ENCODE assay signal across 21 cellular contexts in genomic region chr17:82765357-82765756, GRCh38.
"Had no signal": no experiment of that assay in that cellular context is flagged by ENCODE, and none has a peak within 500 bp of the region (broad histone marks: within the 10 kb centered on the region; RNA-seq: fewer than 3 reads in every experiment).

No MANE protein-coding gene starts in this region.

- H3K4me1 Mint-ChIP-seq: activated CD8-positive, alpha-beta memory T cell treated with anti-CD3 and anti-CD28 coated beads, Interleukin-2, amount 10 ng/mL, durations not matched to agents 7 days and 5 days; central memory CD8-positive, alpha-beta T cell; natural killer cell had no signal

- ATAC-seq: activated CD4-positive, alpha-beta T cell treated with anti-CD3 and anti-CD28 coated beads for 36 hours; activated CD8-positive, alpha-beta memory T cell treated with anti-CD3 and anti-CD28 coated beads, Interleukin-2, amount 10 ng/mL, durations not matched to agents 7 days and 5 days; esophagus mucosa; gastroesophageal sphincter; natural killer cell had no signal

- DNase-seq: activated CD4-positive, alpha-beta T cell treated with anti-CD3 and anti-CD28 coated beads for 36 hours; activated CD4-positive, alpha-beta T cell treated with anti-CD3 and anti-CD28 coated beads, Interleukin-2, amount 50 U/mL, for 48 hours; activated CD8-positive, alpha-beta memory T cell treated with anti-CD3 and anti-CD28 coated beads, Interleukin-2, amount 10 ng/mL, durations not matched to agents 7 days and 5 days; activated naive CD4-positive, alpha-beta T cell treated with Interleukin-2 at 50 U/mL for 16 hours; activated naive CD8-positive, alpha-beta T cell treated with anti-CD3 and anti-CD28 coated beads, Interleukin-2, amount 10 ng/mL, durations not matched to agents 7 days and 5 days; activated T-cell treated with anti-CD3 and anti-CD28 coated beads, Interleukin-2, amount 50 U/mL, for 1 hour; brain microvascular endothelial cell; effector CD4-positive, alpha-beta T cell; heart right ventricle; immature natural killer cell; kidney glomerular epithelial cell; natural killer cell; SW 1271; T-helper 2 cell; trophoblast cell had no signal

- H3K27ac Mint-ChIP-seq: activated CD4-positive, alpha-beta T cell treated with anti-CD3 and anti-CD28 coated beads for 36 hours; activated CD8-positive, alpha-beta memory T cell treated with anti-CD3 and anti-CD28 coated beads, Interleukin-2, amount 10 ng/mL, durations not matched to agents 7 days and 5 days; activated naive CD8-positive, alpha-beta T cell treated with anti-CD3 and anti-CD28 coated beads, Interleukin-2, amount 10 ng/mL, durations not matched to agents 7 days and 5 days; activated T-helper 2 cell treated with anti-CD3 and anti-CD28 coated beads, Interferon-gamma antibody, Interleukin-2, Interleukin-4, amounts not matched to agents 10 μg/mL and 5 μg/mL and 100 μg/mL, durations not matched to agents 14 hours and 24 hours and 36 hours; natural killer cell; stimulated activated naive CD8-positive, alpha-beta T cell treated with anti-CD3 and anti-CD28 coated beads, Interleukin-15, Interleukin-2, amounts not matched to agents 100 ng/mL and 50 ng/mL, for 24 hours had no signal

- H3K4me3 Mint-ChIP-seq: activated CD4-positive, alpha-beta T cell treated with anti-CD3 and anti-CD28 coated beads for 36 hours; activated CD8-positive, alpha-beta memory T cell treated with anti-CD3 and anti-CD28 coated beads, Interleukin-2, amount 10 ng/mL, durations not matched to agents 7 days and 5 days; activated naive CD8-positive, alpha-beta T cell treated with anti-CD3 and anti-CD28 coated beads, Interleukin-2, amount 10 ng/mL, durations not matched to agents 7 days and 5 days; central memory CD8-positive, alpha-beta T cell; immature natural killer cell; natural killer cell; stimulated activated naive CD8-positive, alpha-beta T cell treated with anti-CD3 and anti-CD28 coated beads, Interleukin-15, Interleukin-2, amounts not matched to agents 100 ng/mL and 50 ng/mL, for 24 hours had no signal

- H3K27ac ChIP-seq: brain microvascular endothelial cell, gastroesophageal sphincter, vagina had no signal

- H3K9me3 ChIP-seq: gastroesophageal sphincter, heart right ventricle, vagina had no signal

- H3K9me3 Mint-ChIP-seq: activated naive CD8-positive, alpha-beta T cell treated with anti-CD3 and anti-CD28 coated beads, Interleukin-2, amount 10 ng/mL, durations not matched to agents 7 days and 5 days; activated T-helper 2 cell treated with anti-CD3 and anti-CD28 coated beads, Interferon-gamma antibody, Interleukin-2, Interleukin-4, amounts not matched to agents 10 μg/mL and 5 μg/mL and 100 μg/mL, durations not matched to agents 14 hours and 24 hours and 36 hours; central memory CD8-positive, alpha-beta T cell; immature natural killer cell; natural killer cell; stimulated activated naive CD8-positive, alpha-beta T cell treated with anti-CD3 and anti-CD28 coated beads, Interleukin-15, Interleukin-2, amounts not matched to agents 100 ng/mL and 50 ng/mL, for 24 hours had no signal

- H3K4me1 ChIP-seq: gastroesophageal sphincter, vagina had no signal

- H3K36me3 Mint-ChIP-seq: natural killer cell had no signal

- H3K27me3 Mint-ChIP-seq: activated CD4-positive, alpha-beta T cell treated with anti-CD3 and anti-CD28 coated beads for 36 hours; activated CD8-positive, alpha-beta memory T cell treated with anti-CD3 and anti-CD28 coated beads, Interleukin-2, amount 10 ng/mL, durations not matched to agents 7 days and 5 days; activated naive CD8-positive, alpha-beta T cell treated with anti-CD3 and anti-CD28 coated beads, Interleukin-2, amount 10 ng/mL, durations not matched to agents 7 days and 5 days; central memory CD8-positive, alpha-beta T cell; stimulated activated naive CD8-positive, alpha-beta T cell treated with anti-CD3 and anti-CD28 coated beads, Interleukin-15, Interleukin-2, amounts not matched to agents 100 ng/mL and 50 ng/mL, for 24 hours had no signal

- H3K27me3 ChIP-seq: brain microvascular endothelial cell, gastroesophageal sphincter, heart right ventricle, vagina had no signal
